In the genomic region with DNA sequence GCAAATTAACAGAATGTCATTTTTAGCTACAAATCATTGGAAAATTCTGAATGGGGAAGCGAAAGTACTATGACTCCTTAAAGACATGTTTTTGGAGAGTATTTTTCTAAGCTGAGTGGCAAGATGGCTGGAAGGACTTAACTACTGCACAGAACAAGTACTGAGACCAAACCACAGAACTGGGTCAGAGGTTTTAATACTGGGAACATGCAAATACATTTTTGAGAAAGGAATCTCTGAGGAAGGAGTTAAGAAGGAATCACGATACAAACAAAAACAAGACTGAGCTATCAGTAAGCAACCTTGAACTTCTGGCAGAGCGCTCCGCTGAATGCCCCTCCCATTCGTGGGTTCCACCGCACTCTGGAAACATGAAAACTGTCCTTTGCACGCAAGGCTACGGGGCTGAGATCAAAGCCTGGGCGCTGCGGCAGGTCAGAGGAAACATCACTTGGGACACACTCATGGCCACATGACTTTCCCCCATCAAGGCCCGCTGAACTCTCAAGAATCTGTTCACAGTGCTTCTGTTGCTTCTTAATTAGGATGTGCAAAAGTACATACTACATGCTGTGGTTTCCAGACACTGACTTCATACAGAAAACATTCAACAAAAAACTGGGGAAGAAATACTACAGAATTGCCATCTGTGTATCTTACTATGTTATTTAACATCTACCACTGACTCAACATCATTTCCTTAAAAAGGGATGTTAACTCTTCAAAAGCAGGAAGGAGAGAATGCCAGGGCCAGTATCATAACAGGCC, we compare ENCODE assay signal across 8 cellular contexts. TPM values are rescaled to one million over a fixed set of nuclear protein-coding genes. Genes with fewer than 3 reads are reported as not detected.
A peak's percentile ranks its signal among the peaks of the same experiment; 100 is the strongest.
DNase-seq lines count a peak whose midpoint lies in the region; ATAC-seq and TF ChIP-seq lines count a peak whose summit lies in the region.

No MANE protein-coding gene starts in this region.

- POLR2A ChIA-PET in A673 (lab: Charles Lee; ENCODE audit: low non-redundant PET): no interaction called here

- no peaks in the 10 kb centered on the region for H3K27me3 ChIP-seq in A673 (replicated peaks; ENCODE audit: insufficient read depth, low read depth, low read length, poor library complexity)
- no peaks in the 10 kb centered on the region for H3K27me3 ChIP-seq in H7 (ENCODE audit: control insufficient read depth, insufficient read depth, low read length)

- H3K36me3 ChIP-seq in A673 (ENCODE audit: insufficient read depth, low read length, poor library complexity, severe bottlenecking) (no peaks in the 10 kb centered on the region), H7 (replicated peaks; ENCODE audit: control insufficient read depth, insufficient read depth, low read length) (no peaks in the 10 kb centered on the region)

- H3K4me3 ChIP-seq in skin epidermis (peak overlapping the region in 3 of 7 experiments; percentile 7 to 18 (median 13)), A673 (ENCODE audit: low read depth, low read length, poor library complexity, severe bottlenecking) (no peak overlapping the region), H7 (ENCODE audit: insufficient read depth, low read depth, low read length) (no peak overlapping the region)

- TF ChIP-seq CTCF in A673 (conservative IDR thresholded peaks at IDR 0.05; ENCODE audit: low read depth, low read length): no peak

- ATAC-seq in GM21825 (IDR thresholded peaks at IDR 0.05; ENCODE audit: unreplicated experiment) (peak; percentile 84), Right ventricle myocardium superior (ENCODE audit: poor library complexity) (peak; percentile 55)

- H3K9me3 ChIP-seq in A673 (ENCODE audit: low read depth, low read length, poor library complexity, severe bottlenecking): no peaks in the 10 kb centered on the region

- H3K4me1 ChIP-seq in A673 (ENCODE audit: insufficient read depth, low read length, poor library complexity, severe bottlenecking): peaks cover 10% of the 10 kb centered on the region

- DNase-seq in GM04503 (ENCODE audit: low read depth) (peak; percentile 62), LHCN-M2 (ENCODE audit: low read depth) (peak; percentile 81), activated T-helper 1 cell treated with Interleukin-2 at 50 U/mL for 16 hours (ENCODE audit: low read depth) (peak; percentile 13), Right ventricle myocardium superior (peak; percentile 46), A673 (ENCODE audit: low spot score) (no peak), H7 (no peak)

- CTCF ChIA-PET in A673 (lab: Charles Lee): no interaction called here

- intact Hi-C loops in Right ventricle myocardium superior (cut with DNase I): no loop called here
- intact Hi-C loops in A673 (cut with micrococcal nuclease; ENCODE audit: unreplicated experiment): loop anchor here (10.0 kb wide), 1 partner anchor 61 kb away; no protein-coding TSS in a partner anchor

- H3K27ac ChIP-seq in skin epidermis (peak overlapping the region in 17 of 21 experiments; percentile 11 to 83 (median 58)), A673 (ENCODE audit: low read depth, low read length, poor library complexity, severe bottlenecking) (no peak overlapping the region)

- BruUV-seq in A673 (replicated peaks; lab: Mats Ljungman, UMichigan): no TSS peak

RNA-seq across cellular contexts. Expression of a gene that starts 27.8 kb away (rescaled TPM):
- total RNA-seq in LHCN-M2 (2014; rRNA removed): 12.4 and 14.6 TPM in 2 replicates
- 6.3 TPM for polyA plus RNA-seq in LHCN-M2 (2012)
- total RNA-seq in Right ventricle myocardium superior: 5.5 TPM
- total RNA-seq in A673 (2021): 29.4 and 31.5 TPM in 2 replicates
- 5.9 TPM in 2 replicates for total RNA-seq in H7 (2014; rRNA removed; shearing (Covaris generic))

Comparison
In these comparisons a context has a peak if more than half of its experiments do, and no peak if none do; other contexts are left out.
1. DNase-seq: peak in GM04503 (single experiment), LHCN-M2 (single experiment), activated T-helper 1 cell treated with Interleukin-2 at 50 U/mL for 16 hours (single experiment) and Right ventricle myocardium superior (single experiment); none in A673 (single experiment) and H7 (single experiment).